In genomic region chr9:16496908-16497307, GRCh38 we compare ENCODE assay signal across 21 cellular contexts.
DNase-seq lines count a peak whose midpoint lies in the region; ATAC-seq, FAIRE-seq and TF ChIP-seq lines count a peak whose summit lies in the region.
"Had no signal": no experiment of that assay in that cellular context is flagged by ENCODE, and none has a peak within 500 bp of the region (broad histone marks: within the 10 kb centered on the region; RNA-seq: fewer than 3 reads in every experiment).

No MANE protein-coding gene starts in this region.

- H3K79me1 ChIP-seq in neuronal stem cell (ENCODE audit: low read depth, low read length): no peaks in the 10 kb centered on the region

- no peak overlapping the region for H4K8ac ChIP-seq in neuronal stem cell (ENCODE audit: low read depth, low read length)

- no peak overlapping the region for H3K27ac Mint-ChIP-seq in neural progenitor cell
- H3K27ac Mint-ChIP-seq: CD14-positive monocyte had no signal

- H3K9me3 Mint-ChIP-seq in neural progenitor cell: no peaks in the 10 kb centered on the region

- in situ Hi-C loops in ACHN (cut with HindIII; ENCODE audit: low pct_ligation_motif_present, low pct_unique_long_range_greater_than_20kb, low sequenced_read_pairs): no loop called here
- in situ Hi-C loops in brain microvascular endothelial cell (cut with HindIII; ENCODE audit: low pct_ligation_motif_present, low sequenced_read_pairs): no loop called here

- peaks cover 3% of the 10 kb centered on the region for H3K27me3 Mint-ChIP-seq in neural progenitor cell (ENCODE audit: insufficient read depth, low read depth)

- no peak overlapping the region for H2AFZ ChIP-seq in neural progenitor cell (replicated peaks)
- H2AFZ ChIP-seq in neuronal stem cell (ENCODE audit: low read length): no peak overlapping the region
- H2AFZ ChIP-seq: GM23248 had no signal

- FAIRE-seq in H54 (lab: Jason Lieb, UNC): peak; percentile 45
- FAIRE-seq: A204.1, G401.6 had no signal

- H3K4me2 ChIP-seq in neural progenitor cell (no peak overlapping the region), neuronal stem cell (ENCODE audit: insufficient read depth, low read length, poor library complexity, severe bottlenecking) (no peak overlapping the region)
- H3K4me2 ChIP-seq: KMS-11 had no signal

- no peaks in the 10 kb centered on the region for H3K9me3 ChIP-seq in neural progenitor cell (ENCODE audit: low read depth)
- no peaks in the 10 kb centered on the region for H3K9me3 ChIP-seq in neuronal stem cell (replicated peaks in 1 of 2; ENCODE audit: control insufficient read depth in 2 of 2, insufficient read depth in 1 of 2, low read depth in 1 of 2, low read length in 2 of 2)
- no peaks in the 10 kb centered on the region for H3K9me3 ChIP-seq in right cardiac atrium (ENCODE audit: control insufficient read depth, low read length)

- ATAC-seq in right cardiac atrium: no peak

- DNase-seq in ACHN: peak; percentile 4
- DNase-seq in H54 (ENCODE audit: insufficient read length, low spot score): no peak
- DNase-seq in brain microvascular endothelial cell: no peak
- no peak for DNase-seq in neural progenitor cell (ENCODE audit: low spot score)
- no peak for DNase-seq in neuronal stem cell (ENCODE audit: low spot score)
- DNase-seq in NCI-H2107 (lab: John Stamatoyannopoulos, UW): no peak
- no peak for DNase-seq in right cardiac atrium
- DNase-seq: AML-193, DMS 273 treated with DMSO at 0.1 percent for 48 hours, DND-41, GM23248, MV-4-11, NCI-H1694 treated with DMSO at 0.1 percent for 48 hours, NCI-H510A, NCI-H82, OCI-M1, SHP77 had no signal

- H3K9ac ChIP-seq in neural progenitor cell: no peak overlapping the region
- no peak overlapping the region for H3K9ac ChIP-seq in neuronal stem cell (ENCODE audit: low read depth, low read length, poor library complexity)
- H3K9ac ChIP-seq: GM23248, KMS-11 had no signal

- H3K4me3 ChIP-seq in brain microvascular endothelial cell (ENCODE audit: low read depth, low read length) (no peak overlapping the region), neural progenitor cell (no peak overlapping the region), neuronal stem cell (ENCODE audit: low read length in 2 of 2) (no peak overlapping the region), right cardiac atrium (ENCODE audit: low read length) (no peak overlapping the region)
- H3K4me3 ChIP-seq: GM23248 had no signal

- no peaks in the 10 kb centered on the region for H3K4me1 Mint-ChIP-seq in neural progenitor cell
- H3K4me1 Mint-ChIP-seq: CD14-positive monocyte had no signal

- no peaks in the 10 kb centered on the region for H3K36me3 Mint-ChIP-seq in neural progenitor cell
- H3K36me3 Mint-ChIP-seq: CD14-positive monocyte had no signal

- no peaks in the 10 kb centered on the region for H3F3A ChIP-seq in neural progenitor cell (ENCODE audit: low read depth)

- H3K27me3 ChIP-seq in brain microvascular endothelial cell (replicated peaks): no peaks in the 10 kb centered on the region
- H3K27me3 ChIP-seq in neural progenitor cell: no peaks in the 10 kb centered on the region
- H3K27me3 ChIP-seq in neuronal stem cell (ENCODE audit: control insufficient read depth in 3 of 3, insufficient read depth in 3 of 3, low read depth in 1 of 3, low read length in 3 of 3): no peaks in the 10 kb centered on the region
- H3K27me3 ChIP-seq in right cardiac atrium (ENCODE audit: control insufficient read depth, insufficient read depth): no peaks in the 10 kb centered on the region

- no peak overlapping the region for H2BK15ac ChIP-seq in neuronal stem cell (ENCODE audit: low read length)

- H4K20me1 ChIP-seq in neural progenitor cell (ENCODE audit: low read depth): no peaks in the 10 kb centered on the region

- no peaks in the 10 kb centered on the region for H3K36me3 ChIP-seq in brain microvascular endothelial cell (replicated peaks)
- no peaks in the 10 kb centered on the region for H3K36me3 ChIP-seq in neural progenitor cell
- no peaks in the 10 kb centered on the region for H3K36me3 ChIP-seq in neuronal stem cell (replicated peaks in 1 of 2; ENCODE audit: control insufficient read depth in 2 of 2, insufficient read depth in 2 of 2, low read length in 2 of 2)

- no peak overlapping the region for H3K4me3 Mint-ChIP-seq in neural progenitor cell
- H3K4me3 Mint-ChIP-seq: CD14-positive monocyte had no signal

- H3K27ac ChIP-seq in brain microvascular endothelial cell (no peak overlapping the region), neural progenitor cell (no peak overlapping the region), neuronal stem cell (replicated peaks; ENCODE audit: low read length) (no peak overlapping the region), right cardiac atrium (ENCODE audit: low read length) (no peak overlapping the region)
- H3K27ac ChIP-seq: GM23248, KMS-11 had no signal

- no peak overlapping the region for H4K91ac ChIP-seq in neuronal stem cell (ENCODE audit: low read depth, low read length, poor library complexity)

- H2BK5ac ChIP-seq in neuronal stem cell (ENCODE audit: low read length): no peak overlapping the region

- no peak for TF ChIP-seq POLR2A in H54 (IDR thresholded peaks at IDR 0.05; ENCODE audit: low read depth, low read length)

- H3K14ac ChIP-seq in neuronal stem cell (ENCODE audit: low read length): no peak overlapping the region

- WGBS in neuronal stem cell (ENCODE audit: extremely low coverage in 2 of 2, insufficient read length in 2 of 2, insufficient replicate concordance in 1 of 2), 2 donors: no CpG with 5 or more reads among the region's 2 CpGs
- WGBS in right cardiac atrium: 92% methylated on average over 2 of the region's 2 CpGs

- intact Hi-C loops in right cardiac atrium (cut with DNase I): no loop called here

- no peaks in the 10 kb centered on the region for H3K79me2 ChIP-seq in neural progenitor cell (ENCODE audit: low read depth)

- no peak overlapping the region for H3K4ac ChIP-seq in neuronal stem cell (ENCODE audit: low read length)

- H3K4me1 ChIP-seq in neural progenitor cell (no peaks in the 10 kb centered on the region), neuronal stem cell (ENCODE audit: control insufficient read depth in 2 of 2, insufficient read depth in 1 of 2, low read depth in 1 of 2, low read length in 2 of 2) (no peaks in the 10 kb centered on the region), right cardiac atrium (ENCODE audit: control insufficient read depth, insufficient read depth, low read length) (no peaks in the 10 kb centered on the region)

- no peak overlapping the region for H2BK12ac ChIP-seq in neuronal stem cell (ENCODE audit: low read length)

- peak; percentile 30 for TF ChIP-seq CTCF in brain microvascular endothelial cell (IDR thresholded peaks at IDR 0.05; ENCODE audit: low read depth, low read length, missing control alignments)
- peak; percentile 35 for TF ChIP-seq CTCF in neural progenitor cell (IDR thresholded peaks at IDR 0.05)

- no peak overlapping the region for H2AK5ac ChIP-seq in neuronal stem cell (ENCODE audit: low read depth, low read length)

- H3K18ac ChIP-seq in neuronal stem cell (ENCODE audit: low read length): no peak overlapping the region

- no peak overlapping the region for H3K23ac ChIP-seq in neuronal stem cell (ENCODE audit: low read depth, low read length, poor library complexity)

- H2BK120ac ChIP-seq in neuronal stem cell (ENCODE audit: low read depth, low read length): no peak overlapping the region
